16 cellular contexts compared by ENCODE assay signal in genomic region chr12:5783274-5783920, GRCh38.
DNase-seq lines count a peak whose midpoint lies in the region; FAIRE-seq and TF ChIP-seq lines count a peak whose summit lies in the region.
"Had no signal": no experiment of that assay in that cellular context is flagged by ENCODE, and none has a peak within 500 bp of the region (broad histone marks: within the 10 kb centered on the region; RNA-seq: fewer than 3 reads in every experiment).

No MANE protein-coding gene starts in this region.

- no peak overlapping the region for H2BK20ac ChIP-seq in H9 (ENCODE audit: low read depth, low read length, poor library complexity, severe bottlenecking)

- no CpG with 5 or more reads among the region's 4 CpGs for WGBS in H9 (ENCODE audit: extremely low coverage, insufficient read length, low lambda C conversion rate)

- H3K36me3 Mint-ChIP-seq in H9 (ENCODE audit: insufficient read depth in 1 of 3, low read depth in 3 of 3) (no peaks in the 10 kb centered on the region), osteocyte (ENCODE audit: unreplicated experiment) (no peaks in the 10 kb centered on the region)
- H3K36me3 Mint-ChIP-seq: CD4-positive, CD25-positive, alpha-beta regulatory T cell had no signal

- H4K8ac ChIP-seq in H9 (replicated peaks; ENCODE audit: insufficient read length, low read depth, low read length): no peak overlapping the region

- DNase-seq in DMS53 treated with DMSO at 0.1 percent for 48 hours (lab: John Stamatoyannopoulos, UW; ENCODE audit: unreplicated experiment): peak; percentile 82
- DNase-seq in H9: peak; percentile 12
- peak; percentile 42 for DNase-seq in dermis blood vessel endothelial cell
- DNase-seq in osteocyte (ENCODE audit: extremely low spot score, unreplicated experiment): peak; percentile 5
- no peak for DNase-seq in anterior cingulate cortex (lab: John Stamatoyannopoulos, UW)
- no peak for DNase-seq in kidney glomerular epithelial cell (lab: John Stamatoyannopoulos, UW)
- no peak for DNase-seq in D721Med (ENCODE audit: insufficient read length, low spot score)
- DNase-seq: ACHN; CD4-positive, CD25-positive, alpha-beta regulatory T cell; H7; Karpas-422; MM.1S; NCI-H1436 treated with DMSO at 0.1 percent for 48 hours; NCI-H2081 treated with DMSO at 0.1 percent for 48 hours; NCI-H446; SK-N-SH had no signal

- H3K56ac ChIP-seq in H9 (ENCODE audit: insufficient read length, low read depth, low read length): no peak overlapping the region

- no peaks in the 10 kb centered on the region for H3K23me2 ChIP-seq in H9 (ENCODE audit: insufficient read length, low read depth, low read length, poor library complexity, severe bottlenecking)

- no peak overlapping the region for H2BK120ac ChIP-seq in H9 (ENCODE audit: low read depth, low read length, poor library complexity, severe bottlenecking)

- TF ChIP-seq CTCF in H9 (conservative IDR thresholded peaks at IDR 0.05) (no peak), osteocyte (IDR thresholded peaks at IDR 0.05) (no peak), D721Med (IDR thresholded peaks at IDR 0.05; ENCODE audit: insufficient read depth, missing control alignments) (no peak)

- no peaks in the 10 kb centered on the region for H3K27me3 ChIP-seq in H9 (ENCODE audit: insufficient read depth, low read length)

- no peak overlapping the region for H2BK12ac ChIP-seq in H9 (ENCODE audit: insufficient read length, low read depth, low read length)

- no peak overlapping the region for H3K18ac ChIP-seq in H9 (ENCODE audit: insufficient read length, low read depth, low read length)

- H3K27ac ChIP-seq in H9 (ENCODE audit: insufficient read length, low read depth, low read length): no peak overlapping the region

- no peak overlapping the region for H2BK5ac ChIP-seq in H9 (ENCODE audit: insufficient read length, low read length)

- H3K27me3 Mint-ChIP-seq in H9 (ENCODE audit: low read depth): peaks cover 2% of the 10 kb centered on the region; the same call in 1 of the 2 replicates
- peaks cover 7% of the 10 kb centered on the region for H3K27me3 Mint-ChIP-seq in osteocyte (ENCODE audit: unreplicated experiment)
- H3K27me3 Mint-ChIP-seq: CD4-positive, CD25-positive, alpha-beta regulatory T cell had no signal

- no peak for FAIRE-seq in D721Med (lab: Jason Lieb, UNC)

- no peak overlapping the region for H2AK5ac ChIP-seq in H9 (ENCODE audit: insufficient read length, low read length)

- H4K5ac ChIP-seq in H9 (ENCODE audit: insufficient read length, low read depth, low read length): no peak overlapping the region

- H2BK15ac ChIP-seq in H9 (ENCODE audit: low read depth, low read length): no peak overlapping the region

- H3K4me1 Mint-ChIP-seq in H9 (no peaks in the 10 kb centered on the region), osteocyte (ENCODE audit: unreplicated experiment) (no peaks in the 10 kb centered on the region)
- H3K4me1 Mint-ChIP-seq: CD4-positive, CD25-positive, alpha-beta regulatory T cell had no signal

- no peak overlapping the region for H4K91ac ChIP-seq in H9 (ENCODE audit: insufficient read length, low read depth, low read length)

- no peak overlapping the region for H3K4me2 ChIP-seq in H9 (ENCODE audit: insufficient read depth, insufficient read length, low read length)
- H3K4me2 ChIP-seq: SK-N-SH had no signal

- H3T11ph ChIP-seq in H9 (ENCODE audit: low read length): no peak overlapping the region

- H3K4me3 Mint-ChIP-seq in H9: no peak overlapping the region
- no peak overlapping the region for H3K4me3 Mint-ChIP-seq in osteocyte (ENCODE audit: unreplicated experiment)
- H3K4me3 Mint-ChIP-seq: CD4-positive, CD25-positive, alpha-beta regulatory T cell had no signal

- no peak overlapping the region for H3K9ac ChIP-seq in H9 (ENCODE audit: extremely low read depth, insufficient read length, low read length)
- H3K9ac ChIP-seq: SK-N-SH had no signal

- H3K79me2 ChIP-seq in H9 (ENCODE audit: insufficient read depth, low read length): no peaks in the 10 kb centered on the region

- H3K27ac Mint-ChIP-seq in H9 (no peak overlapping the region), osteocyte (ENCODE audit: unreplicated experiment) (no peak overlapping the region)
- H3K27ac Mint-ChIP-seq: CD4-positive, CD25-positive, alpha-beta regulatory T cell had no signal

- H3K4me1 ChIP-seq in H9 (ENCODE audit: insufficient read depth, low read length): no peaks in the 10 kb centered on the region

- H3K79me1 ChIP-seq in H9 (ENCODE audit: insufficient read depth, low read depth, low read length, poor library complexity, severe bottlenecking): no peaks in the 10 kb centered on the region

- H2AFZ ChIP-seq in H9 (ENCODE audit: low read length): no peak overlapping the region

- no peak overlapping the region for H3K14ac ChIP-seq in H9 (ENCODE audit: insufficient read depth, low read length)

- no peaks in the 10 kb centered on the region for H3K9me3 ChIP-seq in H9 (ENCODE audit: control insufficient read depth, low read depth, low read length)
- H3K9me3 ChIP-seq: SK-N-SH had no signal

- no peak overlapping the region for H3K4ac ChIP-seq in H9 (ENCODE audit: low read depth, low read length)

- H3K9me3 Mint-ChIP-seq in H9 (no peaks in the 10 kb centered on the region; a peak in 1 of 5 replicates), osteocyte (ENCODE audit: unreplicated experiment) (no peaks in the 10 kb centered on the region)

- H3K23ac ChIP-seq in H9 (ENCODE audit: insufficient read length, low read depth, low read length): no peak overlapping the region

- H4K20me1 ChIP-seq in H9 (ENCODE audit: control insufficient read depth, insufficient read depth, insufficient read length): no peaks in the 10 kb centered on the region

Comparison
In these comparisons a context has a peak if more than half of its experiments do, and no peak if none do; other contexts are left out.
1. DNase-seq: peak in DMS53 treated with DMSO at 0.1 percent for 48 hours (single experiment), H9 (single experiment), dermis blood vessel endothelial cell (single experiment) and osteocyte (single experiment); none in anterior cingulate cortex (0 of 58), kidney glomerular epithelial cell (single experiment) and D721Med (single experiment).